In the genomic region with DNA sequence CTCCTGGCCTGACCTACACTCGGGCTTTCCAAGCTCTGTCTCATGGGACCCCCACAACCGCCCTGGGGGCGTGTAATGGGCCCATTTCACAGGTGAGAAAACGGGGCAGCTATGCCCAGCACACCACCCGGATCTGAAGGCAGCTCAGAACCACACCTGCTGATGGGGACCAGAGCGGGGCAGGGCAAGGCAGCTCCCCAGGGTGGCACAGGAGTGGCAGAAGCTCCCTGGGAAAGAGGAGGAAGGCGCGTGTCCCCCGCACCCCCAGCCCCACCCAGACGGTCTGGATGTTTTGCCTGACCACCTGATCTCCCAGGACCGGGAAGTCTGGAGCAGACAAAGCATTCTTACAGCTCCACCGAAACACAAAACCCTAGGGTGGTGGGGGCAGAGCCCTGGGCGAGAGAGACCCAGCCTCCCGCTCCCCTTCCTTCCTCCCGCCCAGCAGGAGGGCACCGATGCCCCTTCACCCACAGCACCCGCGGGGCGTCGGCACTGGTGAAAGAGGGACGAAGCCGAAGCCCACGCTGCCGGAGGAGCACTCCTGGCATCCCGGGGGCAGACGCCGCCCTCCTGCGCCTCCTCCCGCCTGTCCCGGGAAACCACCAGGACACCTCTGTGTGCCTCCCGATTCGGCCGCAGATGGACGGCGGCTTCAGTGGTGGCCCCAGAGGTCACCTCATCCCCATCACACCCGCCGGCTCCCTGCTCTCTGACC, we compare ENCODE assay signal across 1 cellular context.
A peak's percentile ranks its signal among the peaks of the same experiment; 100 is the strongest.
TF ChIP-seq lines count a peak whose summit lies in the region.

No MANE protein-coding gene starts in this region.

TF ChIP-seq in HEK293, 187 proteins besides CTCF, POLR2A, EP300 and RAD21 (continued from another document):
- TF ChIP-seq, protein P1, sequence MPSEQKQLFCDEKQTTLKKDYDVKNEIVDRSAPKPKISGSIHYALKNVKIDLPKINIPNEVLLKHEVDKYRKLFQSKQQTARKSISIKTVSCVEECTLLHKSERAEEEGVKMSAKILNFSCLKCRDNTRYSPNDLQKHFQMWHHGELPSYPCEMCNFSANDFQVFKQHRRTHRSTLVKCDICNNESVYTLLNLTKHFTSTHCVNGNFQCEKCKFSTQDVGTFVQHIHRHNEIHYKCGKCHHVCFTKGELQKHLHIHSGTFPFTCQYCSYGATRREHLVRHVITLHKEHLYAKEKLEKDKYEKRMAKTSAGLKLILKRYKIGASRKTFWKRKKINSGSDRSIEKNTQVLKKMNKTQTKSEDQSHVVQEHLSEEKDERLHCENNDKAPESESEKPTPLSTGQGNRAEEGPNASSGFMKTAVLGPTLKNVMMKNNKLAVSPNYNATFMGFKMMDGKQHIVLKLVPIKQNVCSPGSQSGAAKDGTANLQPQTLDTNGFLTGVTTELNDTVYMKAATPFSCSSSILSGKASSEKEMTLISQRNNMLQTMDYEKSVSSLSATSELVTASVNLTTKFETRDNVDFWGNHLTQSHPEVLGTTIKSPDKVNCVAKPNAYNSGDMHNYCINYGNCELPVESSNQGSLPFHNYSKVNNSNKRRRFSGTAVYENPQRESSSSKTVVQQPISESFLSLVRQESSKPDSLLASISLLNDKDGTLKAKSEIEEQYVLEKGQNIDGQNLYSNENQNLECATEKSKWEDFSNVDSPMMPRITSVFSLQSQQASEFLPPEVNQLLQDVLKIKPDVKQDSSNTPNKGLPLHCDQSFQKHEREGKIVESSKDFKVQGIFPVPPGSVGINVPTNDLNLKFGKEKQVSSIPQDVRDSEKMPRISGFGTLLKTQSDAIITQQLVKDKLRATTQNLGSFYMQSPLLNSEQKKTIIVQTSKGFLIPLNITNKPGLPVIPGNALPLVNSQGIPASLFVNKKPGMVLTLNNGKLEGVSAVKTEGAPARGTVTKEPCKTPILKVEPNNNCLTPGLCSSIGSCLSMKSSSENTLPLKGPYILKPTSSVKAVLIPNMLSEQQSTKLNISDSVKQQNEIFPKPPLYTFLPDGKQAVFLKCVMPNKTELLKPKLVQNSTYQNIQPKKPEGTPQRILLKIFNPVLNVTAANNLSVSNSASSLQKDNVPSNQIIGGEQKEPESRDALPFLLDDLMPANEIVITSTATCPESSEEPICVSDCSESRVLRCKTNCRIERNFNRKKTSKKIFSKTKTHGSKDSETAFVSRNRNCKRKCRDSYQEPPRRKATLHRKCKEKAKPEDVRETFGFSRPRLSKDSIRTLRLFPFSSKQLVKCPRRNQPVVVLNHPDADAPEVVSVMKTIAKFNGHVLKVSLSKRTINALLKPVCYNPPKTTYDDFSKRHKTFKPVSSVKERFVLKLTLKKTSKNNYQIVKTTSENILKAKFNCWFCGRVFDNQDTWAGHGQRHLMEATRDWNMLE (tag by site-specific recombination; conservative IDR thresholded peaks at IDR 0.05; ENCODE audit: low read depth): no peak
- TF ChIP-seq ZNF121 (tag by site-specific recombination; IDR thresholded peaks at IDR 0.05): no peak
- TF ChIP-seq ZNF335 (tag by site-specific recombination; conservative IDR thresholded peaks at IDR 0.05): no peak
- TF ChIP-seq ZFHX2 (tag by site-specific recombination; conservative IDR thresholded peaks at IDR 0.05): no peak
- TF ChIP-seq ZNF610 (tag by site-specific recombination; IDR thresholded peaks at IDR 0.05; ENCODE audit: borderline replicate concordance): no peak
- 0 out of 2 replicates have a peak, but pooled peaks have one; percentile 11 for TF ChIP-seq EGR2 (tag by site-specific recombination; IDR thresholded peaks at IDR 0.05; ENCODE audit: low read depth)
- TF ChIP-seq, protein P2, sequence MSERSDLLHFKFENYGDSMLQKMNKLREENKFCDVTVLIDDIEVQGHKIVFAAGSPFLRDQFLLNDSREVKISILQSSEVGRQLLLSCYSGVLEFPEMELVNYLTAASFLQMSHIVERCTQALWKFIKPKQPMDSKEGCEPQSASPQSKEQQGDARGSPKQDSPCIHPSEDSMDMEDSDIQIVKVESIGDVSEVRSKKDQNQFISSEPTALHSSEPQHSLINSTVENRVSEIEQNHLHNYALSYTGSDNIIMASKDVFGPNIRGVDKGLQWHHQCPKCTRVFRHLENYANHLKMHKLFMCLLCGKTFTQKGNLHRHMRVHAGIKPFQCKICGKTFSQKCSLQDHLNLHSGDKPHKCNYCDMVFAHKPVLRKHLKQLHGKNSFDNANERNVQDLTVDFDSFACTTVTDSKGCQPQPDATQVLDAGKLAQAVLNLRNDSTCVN (tag by site-specific recombination; optimal IDR thresholded peaks at IDR 0.05): no peak
- no peak for TF ChIP-seq ZNF114 (tag by site-specific recombination; IDR thresholded peaks at IDR 0.05)
- TF ChIP-seq, protein P3, sequence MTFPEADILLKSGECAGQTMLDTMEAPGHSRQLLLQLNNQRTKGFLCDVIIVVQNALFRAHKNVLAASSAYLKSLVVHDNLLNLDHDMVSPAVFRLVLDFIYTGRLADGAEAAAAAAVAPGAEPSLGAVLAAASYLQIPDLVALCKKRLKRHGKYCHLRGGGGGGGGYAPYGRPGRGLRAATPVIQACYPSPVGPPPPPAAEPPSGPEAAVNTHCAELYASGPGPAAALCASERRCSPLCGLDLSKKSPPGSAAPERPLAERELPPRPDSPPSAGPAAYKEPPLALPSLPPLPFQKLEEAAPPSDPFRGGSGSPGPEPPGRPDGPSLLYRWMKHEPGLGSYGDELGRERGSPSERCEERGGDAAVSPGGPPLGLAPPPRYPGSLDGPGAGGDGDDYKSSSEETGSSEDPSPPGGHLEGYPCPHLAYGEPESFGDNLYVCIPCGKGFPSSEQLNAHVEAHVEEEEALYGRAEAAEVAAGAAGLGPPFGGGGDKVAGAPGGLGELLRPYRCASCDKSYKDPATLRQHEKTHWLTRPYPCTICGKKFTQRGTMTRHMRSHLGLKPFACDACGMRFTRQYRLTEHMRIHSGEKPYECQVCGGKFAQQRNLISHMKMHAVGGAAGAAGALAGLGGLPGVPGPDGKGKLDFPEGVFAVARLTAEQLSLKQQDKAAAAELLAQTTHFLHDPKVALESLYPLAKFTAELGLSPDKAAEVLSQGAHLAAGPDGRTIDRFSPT (tag by site-specific recombination; IDR thresholded peaks at IDR 0.05): 0 out of 2 replicates have a peak, but pooled peaks have one; percentile 45
- no peak for TF ChIP-seq ZNF146 (tag by site-specific recombination; IDR thresholded peaks at IDR 0.05)
- TF ChIP-seq ZNF132 (tag by site-specific recombination; IDR thresholded peaks at IDR 0.05; ENCODE audit: borderline replicate concordance): no peak
- TF ChIP-seq ZNF248 (tag by site-specific recombination; IDR thresholded peaks at IDR 0.05): no peak
- no peak for TF ChIP-seq ZIC2 (tag by site-specific recombination; IDR thresholded peaks at IDR 0.05)
- TF ChIP-seq ZNF10 (tag by site-specific recombination; IDR thresholded peaks at IDR 0.05): no peak
- no peak for TF ChIP-seq ZNF266 (tag by site-specific recombination; IDR thresholded peaks at IDR 0.05; ENCODE audit: low read depth)
- no peak for TF ChIP-seq SETDB1 (IDR thresholded peaks at IDR 0.05; ENCODE audit: insufficient read length, low read length)
